Comparison of ENCODE assay signal across 8 cellular contexts in genomic region chr7:79453558-79454324, GRCh38. TPM values are rescaled to one million over a fixed set of nuclear protein-coding genes. Genes with fewer than 3 reads are reported as not detected.
DNase-seq lines count a peak whose midpoint lies in the region; ATAC-seq and TF ChIP-seq lines count a peak whose summit lies in the region.

TSS of gene MAGI2 (minus strand) at chr7:79453667. CDS start at chr7:79453320, 347 bp downstream.

- no peak for TF ChIP-seq EP300 in upper lobe of left lung (IDR thresholded peaks at IDR 0.05)

- H3K4me1 ChIP-seq in muscle layer of duodenum (ENCODE audit: control insufficient read depth in 1 of 2, insufficient read depth in 2 of 2, low read length in 2 of 2) (peaks cover 11 to 19% of the 10 kb centered on the region in 2 donors), upper lobe of left lung (peaks cover 5 to 17% (median 9%) of the 10 kb centered on the region in 4 donors)

- H3K27ac Mint-ChIP-seq in activated T-cell treated with anti-CD3 and anti-CD28 coated beads, Interleukin-2, amount 50 U/mL, for 24 hours = no peak within 1 kb of the TSS

- H3K27ac ChIP-seq in WERI-Rb-1 (peak within 1 kb of the TSS; percentile 32), muscle layer of duodenum (ENCODE audit: low read length) (peak within 1 kb of the TSS; percentile 89), upper lobe of left lung (peak within 1 kb of the TSS; percentile 81 to 88 (median 87))

- H3K4me1 Mint-ChIP-seq in activated T-cell treated with anti-CD3 and anti-CD28 coated beads, Interleukin-2, amount 50 U/mL, for 24 hours (ENCODE audit: low read depth) = peaks cover 18% of the 10 kb centered on the region

- H3K36me3 Mint-ChIP-seq in activated T-cell treated with anti-CD3 and anti-CD28 coated beads, Interleukin-2, amount 50 U/mL, for 24 hours (ENCODE audit: low read depth) = no peaks in the 10 kb centered on the region

- peak; percentile 30 for DNase-seq in activated T-cell treated with anti-CD3 and anti-CD28 coated beads, Interleukin-2, amount 50 U/mL, for 24 hours
- DNase-seq in activated T-cell treated with anti-CD3 and anti-CD28 coated beads, Interleukin-2, amount 50 U/mL, for 1 hour = no peak
- DNase-seq in WERI-Rb-1 (peak; percentile 78), fibroblast of the conjunctiva (ENCODE audit: low read depth) (peak; percentile 82), upper lobe of left lung (peak; percentile 63 to 95), SW 1271 (lab: John Stamatoyannopoulos, UW) (no peak)

- WGBS in upper lobe of left lung, 2 donors = 1% methylated on average over 36 to 64 of the region's 67 CpGs

- H3K36me3 ChIP-seq in WERI-Rb-1 = no peaks in the 10 kb centered on the region
- H3K36me3 ChIP-seq in muscle layer of duodenum (ENCODE audit: control insufficient read depth in 1 of 2, insufficient read depth in 2 of 2, low read length in 2 of 2) = peaks cover 0 to under 1% of the 10 kb centered on the region in 2 donors
- no peaks in the 10 kb centered on the region for H3K36me3 ChIP-seq in upper lobe of left lung

- H3K9me3 ChIP-seq in WERI-Rb-1 (ENCODE audit: severe bottlenecking) (no peaks in the 10 kb centered on the region), muscle layer of duodenum (ENCODE audit: control insufficient read depth in 1 of 2, low read length in 2 of 2) (no peaks in the 10 kb centered on the region), upper lobe of left lung (no peaks in the 10 kb centered on the region)

- H3K4me3 Mint-ChIP-seq in activated T-cell treated with anti-CD3 and anti-CD28 coated beads, Interleukin-2, amount 50 U/mL, for 24 hours = peak within 1 kb of the TSS; percentile 64

- no peaks in the 10 kb centered on the region for H3K9me3 Mint-ChIP-seq in activated T-cell treated with anti-CD3 and anti-CD28 coated beads, Interleukin-2, amount 50 U/mL, for 24 hours

- H3K4me3 ChIP-seq in WERI-Rb-1 (ENCODE audit: low read depth, low read length) (peak within 1 kb of the TSS; percentile 96), muscle layer of duodenum (ENCODE audit: low read depth in 1 of 2, low read length in 2 of 2) (peak within 1 kb of the TSS; percentile 70 to 79), upper lobe of left lung (peak within 1 kb of the TSS; percentile 29 to 67 (median 60))

- TF ChIP-seq POLR2A in upper lobe of left lung (IDR thresholded peaks at IDR 0.05) = peak in 3 of 4 donors; percentile 62 to 70 (median 64)

- H3K27me3 Mint-ChIP-seq in activated T-cell treated with anti-CD3 and anti-CD28 coated beads, Interleukin-2, amount 50 U/mL, for 24 hours = peaks cover 51% of the 10 kb centered on the region

- TF ChIP-seq CTCF in WERI-Rb-1 (IDR thresholded peaks at IDR 0.05; ENCODE audit: low read depth, low read length) (no peak), upper lobe of left lung (IDR thresholded peaks at IDR 0.05) (no peak)

- H3K27me3 ChIP-seq in WERI-Rb-1 (ENCODE audit: insufficient read depth, low read depth, severe bottlenecking) (no peaks in the 10 kb centered on the region), muscle layer of duodenum (ENCODE audit: low read depth, low read length) (no peaks in the 10 kb centered on the region), upper lobe of left lung (no peaks in the 10 kb centered on the region)

- ATAC-seq in upper lobe of left lung (ENCODE audit: low FRiP score in 2 of 2) = peak; percentile 89 to 92
- no peak for ATAC-seq in HG03378 (IDR thresholded peaks at IDR 0.05; ENCODE audit: unreplicated experiment)

RNA-seq across cellular contexts. Expression of gene MAGI2, which starts in this region (rescaled TPM):
- 10 to 100 TPM in 4 of 6 donors, 1 to 10 TPM in 2; 7.9 to 84.9 (median 11.8) TPM for total RNA-seq in upper lobe of left lung

Comparison
In these comparisons a context has a peak if more than half of its experiments do, and no peak if none do; other contexts are left out.
1. DNase-seq: peak in activated T-cell treated with anti-CD3 and anti-CD28 coated beads, Interleukin-2, amount 50 U/mL, for 24 hours (single experiment), WERI-Rb-1 (single experiment), fibroblast of the conjunctiva (single experiment) and upper lobe of left lung (2 of 2); none in activated T-cell treated with anti-CD3 and anti-CD28 coated beads, Interleukin-2, amount 50 U/mL, for 1 hour (single experiment) and SW 1271 (0 of 2).
2. H3K27ac ChIP-seq: peak in every context shown above with its lines; median percentile 89 in muscle layer of duodenum; 87 in upper lobe of left lung; 32 in WERI-Rb-1.
3. Peak in every context shown above with its lines, with median percentiles within 50 percentile points of each other: H3K4me3 ChIP-seq.